1 cellular context compared by ENCODE assay signal in genomic region chrX:119692241-119693031, GRCh38.
TF ChIP-seq lines count a peak whose summit lies in the region.

No MANE protein-coding gene starts in this region.

TF ChIP-seq in HEK293, 187 proteins besides CTCF, POLR2A, EP300 and RAD21 (continued from another document):
- peak; percentile 60 for TF ChIP-seq PATZ1 (tag by site-specific recombination; IDR thresholded peaks at IDR 0.05)
- TF ChIP-seq KLF8 (tag by site-specific recombination; IDR thresholded peaks at IDR 0.05) = peak; percentile 20; the same call in 1 of the 2 replicates
- 0 out of 2 replicates have a peak, but pooled peaks have one; percentile 27 for TF ChIP-seq ZBTB10 (tag by site-specific recombination; IDR thresholded peaks at IDR 0.05)
- no peak for TF ChIP-seq GLI4 (tag by site-specific recombination; IDR thresholded peaks at IDR 0.05)
- TF ChIP-seq ZNF335 (tag by site-specific recombination; conservative IDR thresholded peaks at IDR 0.05) = peak; percentile 76
- TF ChIP-seq SP7 (tag by site-specific recombination; IDR thresholded peaks at IDR 0.05) = peak; percentile 30; the same call in 1 of the 2 replicates
- no peak for TF ChIP-seq MYNN (tag by site-specific recombination; IDR thresholded peaks at IDR 0.05; ENCODE audit: borderline replicate concordance)
- TF ChIP-seq KLF9 (tag by site-specific recombination; IDR thresholded peaks at IDR 0.05; ENCODE audit: low read depth) = 0 out of 2 replicates have a peak, but pooled peaks have one; percentile 32
- peak; percentile 94 for TF ChIP-seq ZBTB26 (tag by site-specific recombination; optimal IDR thresholded peaks at IDR 0.05)
- peak; percentile 17; the same call in 1 of the 2 replicates for TF ChIP-seq KLF16 (tag by site-specific recombination; IDR thresholded peaks at IDR 0.05)
- TF ChIP-seq ZNF629 (tag by site-specific recombination; IDR thresholded peaks at IDR 0.05) = peak; percentile 42; the same call in 1 of the 2 replicates
- TF ChIP-seq INSM2 (tag by site-specific recombination; IDR thresholded peaks at IDR 0.05) = 0 out of 2 replicates have a peak, but pooled peaks have one; percentile 48
